16 cellular contexts compared by ENCODE assay signal in genomic region chr3:158961497-158961896, GRCh38.
"Had no signal": no experiment of that assay in that cellular context is flagged by ENCODE, and none has a peak within 500 bp of the region (broad histone marks: within the 10 kb centered on the region; RNA-seq: fewer than 3 reads in every experiment).

No MANE protein-coding gene starts in this region.

- H3K27ac Mint-ChIP-seq: activated CD4-positive, alpha-beta T cell treated with anti-CD3 and anti-CD28 coated beads, Interleukin-2, amount 10 ng/mL, durations not matched to agents 7 days and 5 days; activated naive CD8-positive, alpha-beta T cell treated with anti-CD3 and anti-CD28 coated beads, Interleukin-2, amount 10 ng/mL, durations not matched to agents 7 days and 5 days; T-helper 2 cell treated with Interferon-gamma antibody and Interleukin-4, amounts not matched to agents 5 μg/mL and 100 μg/mL, for 36 hours had no signal

- H3K4me1 Mint-ChIP-seq: activated CD4-positive, alpha-beta T cell treated with anti-CD3 and anti-CD28 coated beads, Interleukin-2, amount 10 ng/mL, durations not matched to agents 7 days and 5 days; activated naive CD8-positive, alpha-beta T cell treated with anti-CD3 and anti-CD28 coated beads, Interleukin-2, amount 10 ng/mL, durations not matched to agents 7 days and 5 days; central memory CD8-positive, alpha-beta T cell had no signal

- H3K36me3 ChIP-seq: brain microvascular endothelial cell, pancreas, thoracic aorta had no signal

- H3K36me3 Mint-ChIP-seq: activated naive CD8-positive, alpha-beta T cell treated with anti-CD3 and anti-CD28 coated beads, Interleukin-2, amount 10 ng/mL, durations not matched to agents 7 days and 5 days had no signal

- DNase-seq: activated CD4-positive, alpha-beta T cell treated with anti-CD3 and anti-CD28 coated beads, Interleukin-2, amount 10 ng/mL, durations not matched to agents 7 days and 5 days; activated CD4-positive, CD25-positive, alpha-beta regulatory T cell; activated CD8-positive, alpha-beta memory T cell treated with anti-CD3 and anti-CD28 coated beads, Interleukin-2, amount 50 U/mL, for 48 hours; activated gamma-delta T cell treated with Interleukin-2 at 50 U/mL for 16 hours; activated naive CD8-positive, alpha-beta T cell treated with anti-CD3 and anti-CD28 coated beads, Interleukin-2, amount 10 ng/mL, durations not matched to agents 7 days and 5 days; brain microvascular endothelial cell; effector CD4-positive, alpha-beta T cell; islet precursor cell; pancreas; stimulated activated CD4-positive, alpha-beta T cell treated with anti-CD3 and anti-CD28 coated beads, Interleukin-1b, Interleukin-23, amount 100 ng/mL, for 48 hours had no signal

- H3K27me3 ChIP-seq: brain microvascular endothelial cell, foreskin keratinocyte, pancreas had no signal

- H3K27me3 Mint-ChIP-seq: activated CD4-positive, alpha-beta T cell treated with anti-CD3 and anti-CD28 coated beads, Interleukin-2, amount 10 ng/mL, durations not matched to agents 7 days and 5 days; central memory CD8-positive, alpha-beta T cell had no signal

- H3K9me3 Mint-ChIP-seq: activated CD4-positive, alpha-beta T cell treated with anti-CD3 and anti-CD28 coated beads, Interleukin-2, amount 10 ng/mL, durations not matched to agents 7 days and 5 days; activated naive CD8-positive, alpha-beta T cell treated with anti-CD3 and anti-CD28 coated beads, Interleukin-2, amount 10 ng/mL, durations not matched to agents 7 days and 5 days; central memory CD8-positive, alpha-beta T cell; T-helper 2 cell treated with Interferon-gamma antibody and Interleukin-4, amounts not matched to agents 5 μg/mL and 100 μg/mL, for 36 hours had no signal

- H3K27ac ChIP-seq: brain microvascular endothelial cell, coronary artery, foreskin keratinocyte, pancreas, thoracic aorta had no signal

- ATAC-seq: pancreas had no signal

- H3K4me3 Mint-ChIP-seq: activated CD4-positive, alpha-beta T cell treated with anti-CD3 and anti-CD28 coated beads, Interleukin-2, amount 10 ng/mL, durations not matched to agents 7 days and 5 days; activated naive CD8-positive, alpha-beta T cell treated with anti-CD3 and anti-CD28 coated beads, Interleukin-2, amount 10 ng/mL, durations not matched to agents 7 days and 5 days; central memory CD8-positive, alpha-beta T cell; T-helper 2 cell treated with Interferon-gamma antibody and Interleukin-4, amounts not matched to agents 5 μg/mL and 100 μg/mL, for 36 hours had no signal

- H3K4me3 ChIP-seq: coronary artery, lung, pancreas, thoracic aorta had no signal

- H3K9me3 ChIP-seq: pancreas, thoracic aorta had no signal

- H3K4me1 ChIP-seq: foreskin keratinocyte, pancreas had no signal
